In the genomic region with DNA sequence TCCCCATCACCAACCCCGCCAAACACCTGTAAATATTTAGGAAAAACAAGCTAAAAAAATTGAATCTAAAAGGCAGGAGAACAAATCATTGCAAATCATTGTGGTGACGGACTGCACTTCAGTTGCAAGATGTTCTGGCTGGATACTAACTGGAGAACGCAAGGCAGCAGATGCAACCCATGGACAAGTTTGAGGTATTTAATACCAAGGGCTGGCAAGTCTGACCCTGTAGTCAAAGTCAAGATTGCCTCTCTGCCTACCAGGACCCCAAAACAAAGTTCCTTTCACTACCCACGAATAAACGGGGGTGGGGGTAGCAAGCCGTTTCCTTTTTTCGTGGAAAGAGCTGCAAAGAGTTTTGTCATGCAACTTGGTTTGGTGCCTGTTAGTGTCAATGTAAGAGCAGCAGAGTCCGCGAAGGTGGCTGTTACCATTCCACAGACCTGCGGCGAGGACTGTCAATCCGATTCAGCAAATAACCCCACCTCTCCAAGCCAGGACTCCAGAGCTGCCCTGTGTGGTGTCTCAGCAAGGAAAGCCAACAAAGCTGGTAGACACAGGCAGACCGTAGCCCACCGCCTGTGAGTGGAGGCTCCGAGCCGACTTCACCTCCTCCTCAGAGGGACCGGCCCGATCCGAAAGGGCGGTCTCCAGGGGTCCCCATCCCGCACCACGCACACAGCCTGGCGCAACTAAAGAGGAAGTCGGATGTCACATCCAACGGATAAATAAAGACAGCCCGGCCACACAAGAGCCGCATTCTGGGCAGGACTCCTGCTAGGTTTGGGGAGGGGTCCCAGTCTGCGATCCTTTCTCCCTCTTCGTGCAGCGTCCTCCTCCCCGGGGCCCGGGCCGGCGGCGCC, we compare ENCODE assay signal across 8 cellular contexts. TPM values are rescaled to one million over a fixed set of nuclear protein-coding genes. Genes with fewer than 3 reads are reported as not detected.
DNase-seq lines count a peak whose midpoint lies in the region; ATAC-seq, FAIRE-seq and TF ChIP-seq lines count a peak whose summit lies in the region.

No MANE protein-coding gene starts in this region.

- H3K27me3 ChIP-seq in HepG2 (ENCODE audit: control insufficient read depth in 1 of 2, insufficient read depth in 2 of 2, low read length in 2 of 2), result peaks cover 0 to 66% of the 10 kb centered on the region in 2 experiments; a peak in 4 of 5 replicates

- TF ChIP-seq POLR2A in HepG2 (IDR thresholded peaks at IDR 0.05; ENCODE audit: insufficient read depth in 1 of 2, low read depth in 2 of 2, low read length in 2 of 2), result no peak

- no peak for TF ChIP-seq CTCF in HepG2 (CRISPR knock-in tag; IDR thresholded peaks at IDR 0.05)

- H3K4me3 ChIP-seq in HepG2 (replicated peaks in 1 of 3; ENCODE audit: insufficient read depth in 1 of 3, low read depth in 2 of 3, low read length in 3 of 3), result peak overlapping the region; percentile 39 to 76 (median 64); a peak in 4 of 6 replicates

- no peak for TF ChIP-seq EP300 in HepG2 (IDR thresholded peaks at IDR 0.05; ENCODE audit: low read depth in 2 of 2, low read length in 2 of 2)
- TF ChIP-seq EP300 in HepG2 (CRISPR knock-in tag; IDR thresholded peaks at IDR 0.05; ENCODE audit: borderline replicate concordance), result no peak

- peaks cover 11% of the 10 kb centered on the region for H3K4me1 ChIP-seq in HepG2 (ENCODE audit: insufficient read depth, low read length)

- FAIRE-seq in HepG2 (lab: Jason Lieb, UNC), result no peak

- POLR2A ChIA-PET in HepG2 (lab: Yijun Ruan, JAX), result no interaction called here

- peak overlapping the region; percentile 86 for H3K4me2 ChIP-seq in HepG2 (ENCODE audit: low read depth, low read length)

- peak; percentile 1 for ATAC-seq in HG03520 (IDR thresholded peaks at IDR 0.05; ENCODE audit: unreplicated experiment)
- ATAC-seq in HepG2, result no peak
- no peak for ATAC-seq in HG03571 (IDR thresholded peaks at IDR 0.05; ENCODE audit: unreplicated experiment)

- H3K27ac ChIP-seq in HepG2 (ENCODE audit: extremely low read length, insufficient read depth, low read length), result no peak overlapping the region

- no peaks in the 10 kb centered on the region for H3K79me2 ChIP-seq in HepG2 (ENCODE audit: insufficient read depth, low read length)

- no peak overlapping the region for H2AFZ ChIP-seq in HepG2 (ENCODE audit: low read length)

- H3K9me3 ChIP-seq in HepG2 (ENCODE audit: low read length), result no peaks in the 10 kb centered on the region

- H3K9ac ChIP-seq in HepG2 (ENCODE audit: insufficient read depth, low read depth, low read length), result no peak overlapping the region

- intact Hi-C loops in HepG2 (cut with micrococcal nuclease; ENCODE audit: unreplicated experiment), result no loop called here

- no peaks in the 10 kb centered on the region for H3K36me3 ChIP-seq in HepG2 (replicated peaks in 1 of 2; ENCODE audit: control insufficient read depth in 1 of 2, insufficient read depth in 2 of 2, low read length in 2 of 2)

- peak; percentile 9 for DNase-seq in EL
- DNase-seq in T-helper 9 cell, result peak; percentile 26
- peak; percentile 59 for DNase-seq in cerebellar cortex (ENCODE audit: low spot score)
- DNase-seq in HepG2 (ENCODE audit: low spot score), result no peak
- DNase-seq in stimulated activated CD8-positive, alpha-beta memory T cell treated with anti-CD3 and anti-CD28 coated beads, Interleukin-12 subunit alpha, Interleukin-12 subunit beta, amount 100 ng/mL, for 1 hour (ENCODE audit: low read depth), result peak; percentile 30
- no peak for DNase-seq in amniotic stem cell (lab: John Stamatoyannopoulos, UW)

- CTCF ChIA-PET in HepG2 (lab: Yijun Ruan, JAX; ENCODE audit: low intra/inter-chr PET ratio, low total read pairs), result no interaction called here

- 35% methylated on average over 31 of the region's 35 CpGs for WGBS in HepG2 (ENCODE audit: low lambda C conversion rate)

- no TSS peak for BruUV-seq in HepG2 (replicated peaks; lab: Mats Ljungman, UMichigan)

- in situ Hi-C loops in HepG2 (cut with HindIII; ENCODE audit: extremely low pct_ligation_motif_present, low pct_unique_long_range_greater_than_20kb), result no loop called here

- H4K20me1 ChIP-seq in HepG2 (ENCODE audit: insufficient read depth, low read length), result no peaks in the 10 kb centered on the region

- no peak for TF ChIP-seq RAD21 in HepG2 (CRISPR knock-in tag; IDR thresholded peaks at IDR 0.05)

TF ChIP-seq in HepG2, 621 proteins besides CTCF, POLR2A, EP300 and RAD21:
- TF ChIP-seq ZNF777 (CRISPR knock-in tag; IDR thresholded peaks at IDR 0.05) (0 out of 2 replicates have a peak, but pooled peaks have one; percentile 14), ZSCAN29 (CRISPR knock-in tag; conservative IDR thresholded peaks at IDR 0.05) (no peak), EZH2 (conservative IDR thresholded peaks at IDR 0.05; ENCODE audit: low read depth, low read length) (peak; percentile 93), EED (CRISPR knock-in tag; IDR thresholded peaks at IDR 0.05) (0 out of 2 replicates have a peak, but pooled peaks have one; percentile 65), PAF1 (CRISPR knock-in tag; IDR thresholded peaks at IDR 0.05) (no peak), NRL (CRISPR knock-in tag; IDR thresholded peaks at IDR 0.05; ENCODE audit: borderline replicate concordance) (0 out of 2 replicates have a peak, but pooled peaks have one; percentile 39)
- TF ChIP-seq, protein P1, sequence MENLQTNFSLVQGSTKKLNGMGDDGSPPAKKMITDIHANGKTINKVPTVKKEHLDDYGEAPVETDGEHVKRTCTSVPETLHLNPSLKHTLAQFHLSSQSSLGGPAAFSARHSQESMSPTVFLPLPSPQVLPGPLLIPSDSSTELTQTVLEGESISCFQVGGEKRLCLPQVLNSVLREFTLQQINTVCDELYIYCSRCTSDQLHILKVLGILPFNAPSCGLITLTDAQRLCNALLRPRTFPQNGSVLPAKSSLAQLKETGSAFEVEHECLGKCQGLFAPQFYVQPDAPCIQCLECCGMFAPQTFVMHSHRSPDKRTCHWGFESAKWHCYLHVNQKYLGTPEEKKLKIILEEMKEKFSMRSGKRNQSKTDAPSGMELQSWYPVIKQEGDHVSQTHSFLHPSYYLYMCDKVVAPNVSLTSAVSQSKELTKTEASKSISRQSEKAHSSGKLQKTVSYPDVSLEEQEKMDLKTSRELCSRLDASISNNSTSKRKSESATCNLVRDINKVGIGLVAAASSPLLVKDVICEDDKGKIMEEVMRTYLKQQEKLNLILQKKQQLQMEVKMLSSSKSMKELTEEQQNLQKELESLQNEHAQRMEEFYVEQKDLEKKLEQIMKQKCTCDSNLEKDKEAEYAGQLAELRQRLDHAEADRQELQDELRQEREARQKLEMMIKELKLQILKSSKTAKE (CRISPR knock-in tag; IDR thresholded peaks at IDR 0.05; ENCODE audit: borderline replicate concordance), result 0 out of 2 replicates have a peak, but pooled peaks have one; percentile 8
- TF ChIP-seq, protein P2, sequence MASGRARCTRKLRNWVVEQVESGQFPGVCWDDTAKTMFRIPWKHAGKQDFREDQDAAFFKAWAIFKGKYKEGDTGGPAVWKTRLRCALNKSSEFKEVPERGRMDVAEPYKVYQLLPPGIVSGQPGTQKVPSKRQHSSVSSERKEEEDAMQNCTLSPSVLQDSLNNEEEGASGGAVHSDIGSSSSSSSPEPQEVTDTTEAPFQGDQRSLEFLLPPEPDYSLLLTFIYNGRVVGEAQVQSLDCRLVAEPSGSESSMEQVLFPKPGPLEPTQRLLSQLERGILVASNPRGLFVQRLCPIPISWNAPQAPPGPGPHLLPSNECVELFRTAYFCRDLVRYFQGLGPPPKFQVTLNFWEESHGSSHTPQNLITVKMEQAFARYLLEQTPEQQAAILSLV (CRISPR knock-in tag; IDR thresholded peaks at IDR 0.05; ENCODE audit: borderline replicate concordance), result 0 out of 2 replicates have a peak, but pooled peaks have one; percentile 40

RNA-seq across cellular contexts. Expression of a gene that starts 1.0 kb away (rescaled TPM):
- total RNA-seq in HepG2 (2016; rRNA removed; fragmentation: Illumina TruSeq; extraction: Trizol), result 0.11 and 0.36 TPM in 2 replicates
- not detected in 2 replicates for total RNA-seq in HepG2 (2016; cell fraction: cytosol; rRNA removed; fragmentation: Illumina TruSeq; extraction: Trizol; ENCODE audit: low read depth)
- total RNA-seq in HepG2 (2016; cell fraction: insoluble cytoplasmic fraction; rRNA removed; fragmentation: Illumina TruSeq; extraction: Trizol), result 0.55 and 0.63 TPM in 2 replicates
- total RNA-seq in HepG2 (2016; cell fraction: membrane; rRNA removed; fragmentation: Illumina TruSeq; extraction: Trizol), result 0.77 TPM in 1 of 2 replicates, not detected in the other
- 0.44 and 1.2 TPM in 2 replicates for total RNA-seq in HepG2 (2016; cell fraction: nucleus; rRNA removed; fragmentation: Illumina TruSeq; extraction: Trizol)
- 0.04 and 0.05 TPM in 2 replicates for polyA plus RNA-seq in HepG2 (2011; rRNA removed)
- polyA plus RNA-seq in HepG2 (2011; cell fraction: cytosol; rRNA removed), result 0.03 and 0.08 TPM in 2 replicates
- polyA plus RNA-seq in HepG2 (2011; cell fraction: nucleus; rRNA removed), result 1.3 and 2.2 TPM in 2 replicates
- 0.04 TPM in 1 of 2 replicates, not detected in the other for polyA plus RNA-seq in HepG2 (2012)
- 0.16 TPM in 1 of 2 replicates, not detected in the other for polyA plus RNA-seq in HepG2 (2016; cell fraction: cytosol; fragmentation: Illumina TruSeq; extraction: Trizol; ENCODE audit: low read depth)
- 0.09 and 0.17 TPM in 2 replicates for polyA plus RNA-seq in HepG2 (2016; cell fraction: insoluble cytoplasmic fraction; fragmentation: Illumina TruSeq; extraction: Trizol; ENCODE audit: low read depth)
- not detected in 2 replicates for polyA plus RNA-seq in HepG2 (2016; cell fraction: membrane; fragmentation: Illumina TruSeq; extraction: Trizol; ENCODE audit: low read depth)
- 0.07 and 0.21 TPM in 2 replicates for polyA plus RNA-seq in HepG2 (2016; cell fraction: nucleus; fragmentation: Illumina TruSeq; extraction: Trizol; ENCODE audit: insufficient read depth, low read depth)
- polyA minus RNA-seq in HepG2 (2011; rRNA and poly(A)+ RNA removed; ENCODE audit: low replicate concordance), result 0.52 and 22.4 TPM in 2 replicates
- not detected in 2 replicates for polyA minus RNA-seq in HepG2 (2011; cell fraction: cytosol; rRNA and poly(A)+ RNA removed)
- 1.2 and 1.3 TPM in 2 replicates for polyA minus RNA-seq in HepG2 (2011; cell fraction: nucleus; rRNA and poly(A)+ RNA removed)

Comparison
In these comparisons a context has a peak if more than half of its experiments do, and no peak if none do; other contexts are left out.
1. DNase-seq: peak in EL (single experiment), T-helper 9 cell (single experiment), cerebellar cortex (single experiment) and stimulated activated CD8-positive, alpha-beta memory T cell treated with anti-CD3 and anti-CD28 coated beads, Interleukin-12 subunit alpha, Interleukin-12 subunit beta, amount 100 ng/mL, for 1 hour (single experiment); none in HepG2 (single experiment) and amniotic stem cell (single experiment).